In the genomic region with DNA sequence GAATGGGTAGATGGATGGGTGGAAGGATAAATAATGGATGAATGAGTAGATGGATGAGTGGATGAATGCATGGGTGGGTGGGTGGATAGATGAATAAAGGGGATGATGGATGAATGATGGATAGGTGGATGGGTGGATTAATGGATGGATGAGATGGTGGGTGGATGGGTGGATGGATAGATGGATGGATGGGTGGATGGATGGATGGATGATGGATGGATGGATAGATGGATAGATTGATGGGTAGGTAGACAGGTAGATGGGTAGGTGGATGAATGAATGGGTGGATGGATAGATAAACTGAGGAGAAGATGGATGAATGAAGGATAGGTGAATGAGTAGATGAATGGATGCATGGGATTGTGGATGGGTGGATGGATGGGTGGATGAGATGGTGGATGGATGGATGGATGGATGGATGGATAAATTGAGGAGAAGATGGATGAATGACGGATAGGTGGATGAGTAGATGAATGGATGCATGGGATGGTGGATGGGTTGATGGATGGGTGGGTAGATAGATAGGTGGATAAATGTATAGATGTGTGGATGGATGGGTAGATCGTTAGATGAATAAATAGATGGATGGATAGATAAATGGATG, we compare ENCODE assay signal across 28 cellular contexts.
"Had no signal": no experiment of that assay in that cellular context is flagged by ENCODE, and none has a peak within 500 bp of the region (broad histone marks: within the 10 kb centered on the region; RNA-seq: fewer than 3 reads in every experiment).

No MANE protein-coding gene starts in this region.

- H3K27me3 Mint-ChIP-seq: stimulated activated naive B cell treated with anti-CD40 and anti-IgM and Interleukin-4, amounts not matched to agents 10 μg/mL and 1 μg/mL and 100 μg/mL, for 72 hours; stimulated activated naive CD8-positive, alpha-beta T cell treated with anti-CD3 and anti-CD28 coated beads, Interleukin-15, Interleukin-2, amounts not matched to agents 100 ng/mL and 50 ng/mL, for 24 hours had no signal

- FAIRE-seq: small intestine had no signal

- H3K27ac ChIP-seq: neural progenitor cell, ovary, parathyroid adenoma, psoas muscle, right lobe of liver, sigmoid colon, stomach, thoracic aorta, thyroid gland, tibial nerve, upper lobe of left lung, vagina had no signal

- H3K9me3 ChIP-seq: ovary, psoas muscle, right lobe of liver, sigmoid colon, stomach, thoracic aorta, thyroid gland, tibial nerve, upper lobe of left lung, vagina had no signal

- H3K9me3 Mint-ChIP-seq: natural killer cell; nephron; stimulated activated effector memory CD8-positive, alpha-beta T cell treated with anti-CD3 and anti-CD28 coated beads, Interleukin-12 subunit alpha, Interleukin-12 subunit beta, amount 100 ng/mL, for 72 hours; stimulated activated naive B cell treated with anti-CD40 and anti-IgM and Interleukin-4, amounts not matched to agents 10 μg/mL and 1 μg/mL and 100 μg/mL, for 72 hours; stimulated activated naive CD8-positive, alpha-beta T cell treated with anti-CD3 and anti-CD28 coated beads, Interleukin-15, Interleukin-2, amounts not matched to agents 100 ng/mL and 50 ng/mL, for 24 hours had no signal

- H3K4me3 ChIP-seq: neural progenitor cell, ovary, psoas muscle, right lobe of liver, sigmoid colon, stomach, thoracic aorta, thyroid gland, tibial nerve, upper lobe of left lung, vagina had no signal

- H3K36me3 Mint-ChIP-seq: naive thymus-derived CD4-positive, alpha-beta T cell; natural killer cell; neural progenitor cell; stimulated activated effector memory CD8-positive, alpha-beta T cell treated with anti-CD3 and anti-CD28 coated beads, Interleukin-12 subunit alpha, Interleukin-12 subunit beta, amount 100 ng/mL, for 72 hours; stimulated activated naive B cell treated with anti-CD40 and anti-IgM and Interleukin-4, amounts not matched to agents 10 μg/mL and 1 μg/mL and 100 μg/mL, for 72 hours had no signal

- H3K27ac Mint-ChIP-seq: naive thymus-derived CD4-positive, alpha-beta T cell; natural killer cell; nephron; neural progenitor cell; progenitor cell of endocrine pancreas; stimulated activated effector memory CD8-positive, alpha-beta T cell treated with anti-CD3 and anti-CD28 coated beads, Interleukin-12 subunit alpha, Interleukin-12 subunit beta, amount 100 ng/mL, for 72 hours; stimulated activated naive B cell treated with anti-CD40 and anti-IgM and Interleukin-4, amounts not matched to agents 10 μg/mL and 1 μg/mL and 100 μg/mL, for 72 hours; stimulated activated naive CD8-positive, alpha-beta T cell treated with anti-CD3 and anti-CD28 coated beads, Interleukin-15, Interleukin-2, amounts not matched to agents 100 ng/mL and 50 ng/mL, for 24 hours had no signal

- H3K4me1 ChIP-seq: parathyroid adenoma, psoas muscle, right lobe of liver, thyroid gland, upper lobe of left lung had no signal

- DNase-seq: naive thymus-derived CD4-positive, alpha-beta T cell; natural killer cell; occipital lobe; ovary; psoas muscle; right cardiac atrium; right lobe of liver; sigmoid colon; small intestine; stimulated activated CD4-positive, alpha-beta T cell treated with anti-CD3 and anti-CD28 coated beads, Interleukin-15, amount 100 ng/mL, for 24 hours; stimulated activated CD4-positive, alpha-beta T cell treated with anti-CD3 and anti-CD28 coated beads, Interleukin-2, amount 100 ng/mL, for 24 hours; stimulated activated CD4-positive, alpha-beta T cell treated with anti-CD3 and anti-CD28 coated beads, Interleukin-2, amount 100 ng/mL, for 48 hours; stimulated activated CD4-positive, alpha-beta T cell treated with anti-CD3 and anti-CD28 coated beads, Interleukin-4, amount 100 ng/mL, for 24 hours; stimulated activated naive B cell treated with anti-CD40 and anti-IgM and Interleukin-4, amounts not matched to agents 10 μg/mL and 1 μg/mL and 100 μg/mL, for 72 hours; stimulated activated naive CD4-positive, alpha-beta T cell treated with Interleukin-2 at 50 U/mL for 16 hours; stomach; thyroid gland; trophoblast cell; upper lobe of left lung had no signal

- H3K4me1 Mint-ChIP-seq: naive thymus-derived CD4-positive, alpha-beta T cell; natural killer cell; stimulated activated effector memory CD8-positive, alpha-beta T cell treated with anti-CD3 and anti-CD28 coated beads, Interleukin-12 subunit alpha, Interleukin-12 subunit beta, amount 100 ng/mL, for 72 hours; stimulated activated naive B cell treated with anti-CD40 and anti-IgM and Interleukin-4, amounts not matched to agents 10 μg/mL and 1 μg/mL and 100 μg/mL, for 72 hours had no signal

- ATAC-seq: naive thymus-derived CD4-positive, alpha-beta T cell; natural killer cell; psoas muscle; right cardiac atrium; right lobe of liver; stimulated activated effector memory CD8-positive, alpha-beta T cell treated with anti-CD3 and anti-CD28 coated beads, Interleukin-12 subunit alpha, Interleukin-12 subunit beta, amount 100 ng/mL, for 72 hours; stimulated activated naive B cell treated with anti-CD40 and anti-IgM and Interleukin-4, amounts not matched to agents 10 μg/mL and 1 μg/mL and 100 μg/mL, for 72 hours had no signal

- H3K36me3 ChIP-seq: neural progenitor cell, ovary, right lobe of liver, sigmoid colon, stomach, thoracic aorta, thyroid gland, tibial nerve, upper lobe of left lung, vagina had no signal

- H3K4me3 Mint-ChIP-seq: naive thymus-derived CD4-positive, alpha-beta T cell; natural killer cell; nephron; neural progenitor cell; stimulated activated effector memory CD8-positive, alpha-beta T cell treated with anti-CD3 and anti-CD28 coated beads, Interleukin-12 subunit alpha, Interleukin-12 subunit beta, amount 100 ng/mL, for 72 hours; stimulated activated naive B cell treated with anti-CD40 and anti-IgM and Interleukin-4, amounts not matched to agents 10 μg/mL and 1 μg/mL and 100 μg/mL, for 72 hours; stimulated activated naive CD8-positive, alpha-beta T cell treated with anti-CD3 and anti-CD28 coated beads, Interleukin-15, Interleukin-2, amounts not matched to agents 100 ng/mL and 50 ng/mL, for 24 hours had no signal
